Comparison of ENCODE assay signal across 2 cellular contexts in the genomic region with DNA sequence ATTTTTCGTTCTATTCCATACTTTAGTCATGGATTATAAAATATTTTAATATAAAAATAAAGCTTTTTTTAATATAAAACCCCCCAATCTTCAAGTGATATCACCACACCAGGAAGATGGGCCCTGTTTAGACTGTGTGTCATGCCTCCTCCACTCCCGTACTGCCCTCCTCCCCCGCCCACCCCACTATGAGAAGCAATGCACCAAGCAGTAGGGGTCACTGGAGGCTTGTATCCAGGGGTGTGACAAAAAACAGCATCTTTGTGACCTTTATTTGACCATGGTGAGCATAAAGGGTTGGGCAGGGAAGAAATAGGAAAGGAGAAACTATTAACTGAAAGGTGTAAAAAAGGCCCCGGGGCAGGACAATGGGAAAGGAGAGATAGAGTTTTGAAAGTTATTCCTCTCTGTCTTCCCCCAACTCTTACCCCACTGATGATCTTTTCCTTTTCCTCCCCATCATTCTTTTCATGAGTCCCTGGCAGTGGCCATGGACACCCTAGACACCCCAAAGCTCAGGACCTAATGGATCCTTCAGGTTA.
TF ChIP-seq lines count a peak whose summit lies in the region.

No MANE protein-coding gene starts in this region.

TF ChIP-seq in SK-N-SH, 30 proteins besides CTCF, POLR2A, EP300 and RAD21:
- TF ChIP-seq MEF2A (IDR thresholded peaks at IDR 0.05; ENCODE audit: borderline replicate concordance, low read depth) (no peak), TEAD4 (IDR thresholded peaks at IDR 0.05; ENCODE audit: borderline replicate concordance, insufficient read depth) (no peak), GATA2 (CRISPR knock-in tag; IDR thresholded peaks at IDR 0.05) (no peak)
- TF ChIP-seq, protein P1, sequence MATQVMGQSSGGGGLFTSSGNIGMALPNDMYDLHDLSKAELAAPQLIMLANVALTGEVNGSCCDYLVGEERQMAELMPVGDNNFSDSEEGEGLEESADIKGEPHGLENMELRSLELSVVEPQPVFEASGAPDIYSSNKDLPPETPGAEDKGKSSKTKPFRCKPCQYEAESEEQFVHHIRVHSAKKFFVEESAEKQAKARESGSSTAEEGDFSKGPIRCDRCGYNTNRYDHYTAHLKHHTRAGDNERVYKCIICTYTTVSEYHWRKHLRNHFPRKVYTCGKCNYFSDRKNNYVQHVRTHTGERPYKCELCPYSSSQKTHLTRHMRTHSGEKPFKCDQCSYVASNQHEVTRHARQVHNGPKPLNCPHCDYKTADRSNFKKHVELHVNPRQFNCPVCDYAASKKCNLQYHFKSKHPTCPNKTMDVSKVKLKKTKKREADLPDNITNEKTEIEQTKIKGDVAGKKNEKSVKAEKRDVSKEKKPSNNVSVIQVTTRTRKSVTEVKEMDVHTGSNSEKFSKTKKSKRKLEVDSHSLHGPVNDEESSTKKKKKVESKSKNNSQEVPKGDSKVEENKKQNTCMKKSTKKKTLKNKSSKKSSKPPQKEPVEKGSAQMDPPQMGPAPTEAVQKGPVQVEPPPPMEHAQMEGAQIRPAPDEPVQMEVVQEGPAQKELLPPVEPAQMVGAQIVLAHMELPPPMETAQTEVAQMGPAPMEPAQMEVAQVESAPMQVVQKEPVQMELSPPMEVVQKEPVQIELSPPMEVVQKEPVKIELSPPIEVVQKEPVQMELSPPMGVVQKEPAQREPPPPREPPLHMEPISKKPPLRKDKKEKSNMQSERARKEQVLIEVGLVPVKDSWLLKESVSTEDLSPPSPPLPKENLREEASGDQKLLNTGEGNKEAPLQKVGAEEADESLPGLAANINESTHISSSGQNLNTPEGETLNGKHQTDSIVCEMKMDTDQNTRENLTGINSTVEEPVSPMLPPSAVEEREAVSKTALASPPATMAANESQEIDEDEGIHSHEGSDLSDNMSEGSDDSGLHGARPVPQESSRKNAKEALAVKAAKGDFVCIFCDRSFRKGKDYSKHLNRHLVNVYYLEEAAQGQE (IDR thresholded peaks at IDR 0.05; ENCODE audit: low read depth, low read length) = no peak
TF ChIP-seq in SK-N-SH: peak in this region for 0.

TF ChIP-seq in SK-N-SH treated with all-trans-retinoic acid at 6 μM for 48 hours, 23 proteins besides CTCF, POLR2A, EP300 and RAD21 (continued from another document):
- TF ChIP-seq ZC3H10 (CRISPR knock-in tag; IDR thresholded peaks at IDR 0.05) (no peak), ZNF70 (CRISPR knock-in tag; IDR thresholded peaks at IDR 0.05) (no peak), ZFP3 (CRISPR knock-in tag; IDR thresholded peaks at IDR 0.05) (no peak), ARNTL (CRISPR knock-in tag; IDR thresholded peaks at IDR 0.05; ENCODE audit: borderline replicate concordance, low read depth) (no peak), RARB (CRISPR knock-in tag; IDR thresholded peaks at IDR 0.05) (no peak)
